In genomic region chr9:93960221-93960970, GRCh38 we compare ENCODE assay signal across 1 cellular context.
TF ChIP-seq lines count a peak whose summit lies in the region.

No MANE protein-coding gene starts in this region.

TF ChIP-seq in SK-N-SH treated with all-trans-retinoic acid at 6 μM for 48 hours, 23 proteins besides CTCF, POLR2A, EP300 and RAD21 (continued from another document):
- TF ChIP-seq ZNF70 (CRISPR knock-in tag; IDR thresholded peaks at IDR 0.05) (no peak), ZNF565 (CRISPR knock-in tag; conservative IDR thresholded peaks at IDR 0.05; ENCODE audit: low read depth) (no peak), CSDC2 (CRISPR knock-in tag; IDR thresholded peaks at IDR 0.05) (no peak), TSHZ2 (CRISPR knock-in tag; IDR thresholded peaks at IDR 0.05) (no peak), ZFP30 (CRISPR knock-in tag; IDR thresholded peaks at IDR 0.05) (no peak), ARNTL (CRISPR knock-in tag; IDR thresholded peaks at IDR 0.05; ENCODE audit: borderline replicate concordance, low read depth) (no peak), TCF4 (CRISPR knock-in tag; IDR thresholded peaks at IDR 0.05; ENCODE audit: borderline replicate concordance) (no peak), CSRNP3 (CRISPR knock-in tag; IDR thresholded peaks at IDR 0.05) (no peak), TOX (CRISPR knock-in tag; IDR thresholded peaks at IDR 0.05; ENCODE audit: borderline replicate concordance) (no peak), SNAI2 (CRISPR knock-in tag; IDR thresholded peaks at IDR 0.05) (no peak), ISL1 (CRISPR knock-in tag; IDR thresholded peaks at IDR 0.05) (no peak), ZNF8 (CRISPR knock-in tag; IDR thresholded peaks at IDR 0.05) (no peak), PPARA (CRISPR knock-in tag; IDR thresholded peaks at IDR 0.05; ENCODE audit: borderline replicate concordance) (no peak)
TF ChIP-seq in SK-N-SH treated with all-trans-retinoic acid at 6 μM for 48 hours: peak in this region for 0.
